In the genomic region with DNA sequence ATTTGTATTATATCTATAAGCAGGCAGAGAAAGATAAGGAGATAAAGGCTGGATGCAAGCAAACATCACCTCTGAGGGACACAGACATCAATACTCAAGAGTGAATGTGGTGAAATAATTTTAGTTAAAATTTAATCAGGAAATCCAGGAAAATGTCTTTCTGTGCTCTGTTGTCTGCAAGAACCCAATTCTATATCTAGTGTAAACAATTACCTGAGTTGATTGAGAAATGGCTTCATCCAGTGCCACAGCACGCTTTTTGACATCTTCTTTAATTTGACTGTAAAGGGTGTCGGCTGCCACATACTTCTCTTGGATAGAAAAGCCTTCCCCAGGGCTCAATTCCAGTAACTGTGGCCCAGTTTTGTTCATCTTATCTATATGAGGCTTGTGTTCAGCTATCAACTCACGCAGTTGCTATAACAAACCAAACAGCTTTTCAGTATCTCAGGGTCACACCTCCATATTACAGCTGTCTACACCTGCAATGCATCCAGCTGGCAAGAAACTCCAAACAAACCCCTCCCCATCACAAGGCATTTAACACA, we compare ENCODE assay signal across 1 cellular context.
A peak's percentile ranks its signal among the peaks of the same experiment; 100 is the strongest.
TF ChIP-seq lines count a peak whose summit lies in the region.

No MANE protein-coding gene starts in this region.

TF ChIP-seq in K562, 482 proteins besides CTCF, POLR2A, EP300 and RAD21 (continued from another document and continues in another):
- TF ChIP-seq, protein P1, sequence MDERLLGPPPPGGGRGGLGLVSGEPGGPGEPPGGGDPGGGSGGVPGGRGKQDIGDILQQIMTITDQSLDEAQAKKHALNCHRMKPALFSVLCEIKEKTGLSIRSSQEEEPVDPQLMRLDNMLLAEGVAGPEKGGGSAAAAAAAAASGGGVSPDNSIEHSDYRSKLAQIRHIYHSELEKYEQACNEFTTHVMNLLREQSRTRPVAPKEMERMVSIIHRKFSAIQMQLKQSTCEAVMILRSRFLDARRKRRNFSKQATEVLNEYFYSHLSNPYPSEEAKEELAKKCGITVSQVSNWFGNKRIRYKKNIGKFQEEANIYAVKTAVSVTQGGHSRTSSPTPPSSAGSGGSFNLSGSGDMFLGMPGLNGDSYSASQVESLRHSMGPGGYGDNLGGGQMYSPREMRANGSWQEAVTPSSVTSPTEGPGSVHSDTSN (CRISPR knock-in tag; IDR thresholded peaks at IDR 0.05; ENCODE audit: low read depth) = no peak
- TF ChIP-seq, protein P1 (tag; conservative IDR thresholded peaks at IDR 0.05; ENCODE audit: low read depth) = 0 out of 2 replicates have a peak, but pooled peaks have one; percentile 6
- TF ChIP-seq ZEB2 (IDR thresholded peaks at IDR 0.05) (peak; percentile 65), CBFA2T2 (conservative IDR thresholded peaks at IDR 0.05) (peak; percentile 93), MXI1 (IDR thresholded peaks at IDR 0.05; ENCODE audit: low read depth, low read length) (no peak), SRSF3 (IDR thresholded peaks at IDR 0.05; ENCODE audit: insufficient read depth, low read length) (no peak), HCFC1 (IDR thresholded peaks at IDR 0.05; ENCODE audit: low read depth, low read length) (no peak), ZNF134 (CRISPR knock-in tag; conservative IDR thresholded peaks at IDR 0.05) (no peak), PTTG1 (tag; IDR thresholded peaks at IDR 0.05; ENCODE audit: low read depth) (no peak), POLR2G (IDR thresholded peaks at IDR 0.05; ENCODE audit: low read depth, low read length) (no peak), ZNF232 (CRISPR knock-in tag; IDR thresholded peaks at IDR 0.05) (no peak), MCM5 (IDR thresholded peaks at IDR 0.05; ENCODE audit: low read depth) (no peak), NFRKB (IDR thresholded peaks at IDR 0.05; ENCODE audit: low read depth) (no peak), RBBP5 (IDR thresholded peaks at IDR 0.05; ENCODE audit: borderline replicate concordance, insufficient read depth, low read length, poor library complexity, severe bottlenecking) (no peak), ZNF324 (CRISPR knock-in tag; IDR thresholded peaks at IDR 0.05) (no peak), NFIC (IDR thresholded peaks at IDR 0.05) (peak; percentile 79), NEUROD1 (IDR thresholded peaks at IDR 0.05; ENCODE audit: borderline replicate concordance, low read depth, low read length, partially characterized antibody) (no peak), MAFF (IDR thresholded peaks at IDR 0.05; ENCODE audit: low read length) (no peak), ZNF217 (CRISPR knock-in tag; IDR thresholded peaks at IDR 0.05) (no peak), SMAD4 (CRISPR knock-in tag; conservative IDR thresholded peaks at IDR 0.05) (peak; percentile 75), ETV6 (IDR thresholded peaks at IDR 0.05; ENCODE audit: borderline replicate concordance in 1 of 2, low read depth in 2 of 2, low read length in 1 of 2) (no peak), ETV6 (CRISPR knock-in tag; IDR thresholded peaks at IDR 0.05; ENCODE audit: borderline replicate concordance) (no peak), RUNX1 (IDR thresholded peaks at IDR 0.05; ENCODE audit: low read depth) (no peak), SIRT6 (IDR thresholded peaks at IDR 0.05; ENCODE audit: low read depth, low read length) (no peak), FOXM1 (IDR thresholded peaks at IDR 0.05; ENCODE audit: low read depth) (peak; percentile 73; the same call in 1 of the 2 replicates), FOXM1 (CRISPR knock-in tag; IDR thresholded peaks at IDR 0.05; ENCODE audit: low read depth) (no peak), ZNF121 (CRISPR knock-in tag; conservative IDR thresholded peaks at IDR 0.05) (no peak), ZC3H8 (IDR thresholded peaks at IDR 0.05) (no peak), ZBTB40 (IDR thresholded peaks at IDR 0.05) (no peak), ZBTB40 (CRISPR knock-in tag; IDR thresholded peaks at IDR 0.05) (no peak), LARP7 (IDR thresholded peaks at IDR 0.05) (no peak), RFX5 (IDR thresholded peaks at IDR 0.05; ENCODE audit: low read depth, low read length) (no peak), ZNF354B (CRISPR knock-in tag; IDR thresholded peaks at IDR 0.05) (no peak), MYNN (IDR thresholded peaks at IDR 0.05) (peak; percentile 54; the same call in 1 of the 2 replicates), MYNN (CRISPR knock-in tag; IDR thresholded peaks at IDR 0.05) (no peak), CSDE1 (IDR thresholded peaks at IDR 0.05) (no peak), NONO (IDR thresholded peaks at IDR 0.05; ENCODE audit: low read depth in 2 of 2, low read length in 1 of 2) (no peak), MEIS2 (IDR thresholded peaks at IDR 0.05; ENCODE audit: partially characterized antibody) (no peak), FOXJ2 (tag; IDR thresholded peaks at IDR 0.05) (peak; percentile 95), NCOR1 (IDR thresholded peaks at IDR 0.05) (peak; percentile 79), ZNF449 (CRISPR knock-in tag; IDR thresholded peaks at IDR 0.05) (no peak), BRF1 (IDR thresholded peaks at IDR 0.05; ENCODE audit: borderline replicate concordance, extremely low read depth, insufficient read length) (no peak), ZNF766 (CRISPR knock-in tag; conservative IDR thresholded peaks at IDR 0.05) (no peak)
- TF ChIP-seq, protein P2, sequence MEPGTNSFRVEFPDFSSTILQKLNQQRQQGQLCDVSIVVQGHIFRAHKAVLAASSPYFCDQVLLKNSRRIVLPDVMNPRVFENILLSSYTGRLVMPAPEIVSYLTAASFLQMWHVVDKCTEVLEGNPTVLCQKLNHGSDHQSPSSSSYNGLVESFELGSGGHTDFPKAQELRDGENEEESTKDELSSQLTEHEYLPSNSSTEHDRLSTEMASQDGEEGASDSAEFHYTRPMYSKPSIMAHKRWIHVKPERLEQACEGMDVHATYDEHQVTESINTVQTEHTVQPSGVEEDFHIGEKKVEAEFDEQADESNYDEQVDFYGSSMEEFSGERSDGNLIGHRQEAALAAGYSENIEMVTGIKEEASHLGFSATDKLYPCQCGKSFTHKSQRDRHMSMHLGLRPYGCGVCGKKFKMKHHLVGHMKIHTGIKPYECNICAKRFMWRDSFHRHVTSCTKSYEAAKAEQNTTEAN (CRISPR knock-in tag; IDR thresholded peaks at IDR 0.05) = no peak
- TF ChIP-seq, protein P3, sequence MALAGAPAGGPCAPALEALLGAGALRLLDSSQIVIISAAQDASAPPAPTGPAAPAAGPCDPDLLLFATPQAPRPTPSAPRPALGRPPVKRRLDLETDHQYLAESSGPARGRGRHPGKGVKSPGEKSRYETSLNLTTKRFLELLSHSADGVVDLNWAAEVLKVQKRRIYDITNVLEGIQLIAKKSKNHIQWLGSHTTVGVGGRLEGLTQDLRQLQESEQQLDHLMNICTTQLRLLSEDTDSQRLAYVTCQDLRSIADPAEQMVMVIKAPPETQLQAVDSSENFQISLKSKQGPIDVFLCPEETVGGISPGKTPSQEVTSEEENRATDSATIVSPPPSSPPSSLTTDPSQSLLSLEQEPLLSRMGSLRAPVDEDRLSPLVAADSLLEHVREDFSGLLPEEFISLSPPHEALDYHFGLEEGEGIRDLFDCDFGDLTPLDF (CRISPR knock-in tag; IDR thresholded peaks at IDR 0.05) = no peak
- TF ChIP-seq, protein P4, sequence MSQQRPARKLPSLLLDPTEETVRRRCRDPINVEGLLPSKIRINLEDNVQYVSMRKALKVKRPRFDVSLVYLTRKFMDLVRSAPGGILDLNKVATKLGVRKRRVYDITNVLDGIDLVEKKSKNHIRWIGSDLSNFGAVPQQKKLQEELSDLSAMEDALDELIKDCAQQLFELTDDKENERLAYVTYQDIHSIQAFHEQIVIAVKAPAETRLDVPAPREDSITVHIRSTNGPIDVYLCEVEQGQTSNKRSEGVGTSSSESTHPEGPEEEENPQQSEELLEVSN (IDR thresholded peaks at IDR 0.05; ENCODE audit: borderline replicate concordance in 1 of 2, extremely low read depth in 1 of 2, insufficient read depth in 1 of 2, insufficient read length in 1 of 2, low read depth in 1 of 2, low read length in 1 of 2, poor library complexity in 1 of 2, severe bottlenecking in 1 of 2) = no peak
- TF ChIP-seq, protein P5, sequence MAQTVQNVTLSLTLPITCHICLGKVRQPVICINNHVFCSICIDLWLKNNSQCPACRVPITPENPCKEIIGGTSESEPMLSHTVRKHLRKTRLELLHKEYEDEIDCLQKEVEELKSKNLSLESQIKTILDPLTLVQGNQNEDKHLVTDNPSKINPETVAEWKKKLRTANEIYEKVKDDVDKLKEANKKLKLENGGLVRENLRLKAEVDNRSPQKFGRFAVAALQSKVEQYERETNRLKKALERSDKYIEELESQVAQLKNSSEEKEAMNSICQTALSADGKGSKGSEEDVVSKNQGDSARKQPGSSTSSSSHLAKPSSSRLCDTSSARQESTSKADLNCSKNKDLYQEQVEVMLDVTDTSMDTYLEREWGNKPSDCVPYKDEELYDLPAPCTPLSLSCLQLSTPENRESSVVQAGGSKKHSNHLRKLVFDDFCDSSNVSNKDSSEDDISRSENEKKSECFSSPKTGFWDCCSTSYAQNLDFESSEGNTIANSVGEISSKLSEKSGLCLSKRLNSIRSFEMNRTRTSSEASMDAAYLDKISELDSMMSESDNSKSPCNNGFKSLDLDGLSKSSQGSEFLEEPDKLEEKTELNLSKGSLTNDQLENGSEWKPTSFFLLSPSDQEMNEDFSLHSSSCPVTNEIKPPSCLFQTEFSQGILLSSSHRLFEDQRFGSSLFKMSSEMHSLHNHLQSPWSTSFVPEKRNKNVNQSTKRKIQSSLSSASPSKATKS (CRISPR knock-in tag; IDR thresholded peaks at IDR 0.05) = no peak
